Comparison of ENCODE assay signal across 20 cellular contexts in genomic region chr1:219576931-219577330, GRCh38. TPM values are rescaled to one million over a fixed set of nuclear protein-coding genes. Genes with fewer than 3 reads are reported as not detected.
DNase-seq lines count a peak whose midpoint lies in the region; TF ChIP-seq lines count a peak whose summit lies in the region.
"Had no signal": no experiment of that assay in that cellular context is flagged by ENCODE, and none has a peak within 500 bp of the region (broad histone marks: within the 10 kb centered on the region; RNA-seq: fewer than 3 reads in every experiment).

No MANE protein-coding gene starts in this region.

- H3K27ac Mint-ChIP-seq in neural progenitor cell, result no peak overlapping the region
- H3K27ac Mint-ChIP-seq: HFFc6, T-cell had no signal

- H3K4me3 ChIP-seq in neural progenitor cell, result no peak overlapping the region

- TF ChIP-seq CTCF in neural progenitor cell (IDR thresholded peaks at IDR 0.05), result no peak

- H3K79me2 ChIP-seq in neural progenitor cell (ENCODE audit: low read depth), result no peaks in the 10 kb centered on the region

- no peaks in the 10 kb centered on the region for H3K9me3 ChIP-seq in neural progenitor cell (ENCODE audit: low read depth)
- H3K9me3 ChIP-seq: SK-N-SH had no signal

- no peak overlapping the region for H2AFZ ChIP-seq in neural progenitor cell (replicated peaks)

- H3K36me3 ChIP-seq in neural progenitor cell, result no peaks in the 10 kb centered on the region

- peaks cover 29% of the 10 kb centered on the region for H3K4me1 ChIP-seq in neural progenitor cell

- H3K9me3 Mint-ChIP-seq in neural progenitor cell, result no peaks in the 10 kb centered on the region

- H3K4me1 Mint-ChIP-seq in neural progenitor cell, result peaks cover 13% of the 10 kb centered on the region
- H3K4me1 Mint-ChIP-seq: T-cell had no signal

- H3K4me2 ChIP-seq in neural progenitor cell, result peak overlapping the region; percentile 24
- H3K4me2 ChIP-seq: SK-N-SH had no signal

- H3K36me3 Mint-ChIP-seq in neural progenitor cell, result no peaks in the 10 kb centered on the region
- H3K36me3 Mint-ChIP-seq: T-cell had no signal

- peaks cover 12% of the 10 kb centered on the region for H3F3A ChIP-seq in neural progenitor cell (ENCODE audit: low read depth)

- H3K27me3 ChIP-seq in neural progenitor cell, result no peaks in the 10 kb centered on the region

- H4K20me1 ChIP-seq in neural progenitor cell (ENCODE audit: low read depth), result no peaks in the 10 kb centered on the region

- no peaks in the 10 kb centered on the region for H3K27me3 Mint-ChIP-seq in neural progenitor cell (ENCODE audit: insufficient read depth, low read depth)
- H3K27me3 Mint-ChIP-seq: T-cell had no signal

- DNase-seq in DMS 273 treated with DMSO at 0.1 percent for 48 hours (lab: John Stamatoyannopoulos, UW), result peak; percentile 52
- DNase-seq in LHCN-M2 (ENCODE audit: low read depth), result peak; percentile 2
- peak; percentile 40 for DNase-seq in SK-N-DZ (ENCODE audit: low spot score)
- no peak for DNase-seq in neural progenitor cell (ENCODE audit: low spot score)
- DNase-seq in OCI-M2 (lab: John Stamatoyannopoulos, UW; ENCODE audit: unreplicated experiment), result no peak
- DNase-seq in pons (ENCODE audit: low spot score), result no peak
- no peak for DNase-seq in globus pallidus (ENCODE audit: low spot score)
- DNase-seq: ACHN, AML-193, DMS79 treated with DMSO at 0.1 percent for 48 hours, HFFc6, KG1, MV-4-11, NCI-H187 treated with DMSO at 0.1 percent for 48 hours, Right ventricle myocardium superior, SK-N-SH, T-cell had no signal

- no peak overlapping the region for H3K9ac ChIP-seq in neural progenitor cell
- H3K9ac ChIP-seq: SK-N-SH had no signal

- no peak overlapping the region for H3K4me3 Mint-ChIP-seq in neural progenitor cell
- H3K4me3 Mint-ChIP-seq: HFFc6, T-cell had no signal

- no peak overlapping the region for H3K27ac ChIP-seq in neural progenitor cell
- H3K27ac ChIP-seq: C4-2B had no signal

RNA-seq across cellular contexts. Expression of gene ZC3H11B, which starts 36.0 kb away (rescaled TPM):
- total RNA-seq in LHCN-M2 (2014; rRNA removed) (0.32 TPM in 1 of 2 replicates, not detected in the other), neural progenitor cell (ENCODE audit: low replicate concordance) (not detected in 2 replicates)
- not detected for polyA plus RNA-seq in LHCN-M2 (2012)
- polyA plus RNA-seq in SK-N-DZ (2014; cell fraction: cytosol; rRNA removed), result 0.03 TPM in 1 of 2 replicates, not detected in the other
- polyA plus RNA-seq in SK-N-DZ (2014; cell fraction: nucleus; rRNA removed), result 0.26 TPM in 1 of 2 replicates, not detected in the other
- total RNA-seq: G401, NCI-H460 had no signal
- polyA plus RNA-seq: SK-N-SH had no signal

Comparison
In these comparisons a context has a peak if more than half of its experiments do, and no peak if none do; other contexts are left out.
1. DNase-seq: peak in DMS 273 treated with DMSO at 0.1 percent for 48 hours (single experiment), LHCN-M2 (single experiment) and SK-N-DZ (single experiment); none in neural progenitor cell (single experiment), OCI-M2 (single experiment), pons (single experiment) and globus pallidus (single experiment).